In genomic region chr9:85142461-85143401, GRCh38 we compare ENCODE assay signal across 10 cellular contexts.
A peak's percentile ranks its signal among the peaks of the same experiment; 100 is the strongest.
DNase-seq lines count a peak whose midpoint lies in the region; ATAC-seq and TF ChIP-seq lines count a peak whose summit lies in the region.
"Had no signal": no experiment of that assay in that cellular context is flagged by ENCODE, and none has a peak within 500 bp of the region (broad histone marks: within the 10 kb centered on the region; RNA-seq: fewer than 3 reads in every experiment).

No MANE protein-coding gene starts in this region.

- no peaks in the 10 kb centered on the region for H3K9me2 ChIP-seq in MM.1S (replicated peaks; ENCODE audit: insufficient read depth, low read length)

- no peak overlapping the region for H3K9ac ChIP-seq in MM.1S (ENCODE audit: low read length)

- H3F3A ChIP-seq in MM.1S (ENCODE audit: insufficient read depth, low read length) = no peaks in the 10 kb centered on the region

- H4K20me1 ChIP-seq in MM.1S (ENCODE audit: insufficient read depth, low read length) = no peaks in the 10 kb centered on the region

- no peaks in the 10 kb centered on the region for H3K36me3 Mint-ChIP-seq in osteocyte (ENCODE audit: unreplicated experiment)

- no peaks in the 10 kb centered on the region for H3K27me3 ChIP-seq in MM.1S (replicated peaks; ENCODE audit: insufficient read depth, low read length)

- H3K79me2 ChIP-seq in MM.1S (ENCODE audit: low read length) = no peaks in the 10 kb centered on the region

- peak; percentile 49 for TF ChIP-seq CTCF in GM12865 (IDR thresholded peaks at IDR 0.05; ENCODE audit: insufficient read depth, low read depth, low read length, missing control alignments)
- peak; percentile 69 for TF ChIP-seq CTCF in MM.1S (IDR thresholded peaks at IDR 0.05; ENCODE audit: low read length)
- peak; percentile 61 for TF ChIP-seq CTCF in epithelial cell of proximal tubule (conservative IDR thresholded peaks at IDR 0.05; ENCODE audit: low read depth, low read length)
- TF ChIP-seq CTCF in osteocyte (IDR thresholded peaks at IDR 0.05) = peak; percentile 75

- no peaks in the 10 kb centered on the region for H3K9me3 ChIP-seq in MM.1S (replicated peaks; ENCODE audit: insufficient read depth, low read length)

- no peak overlapping the region for H3K4me3 Mint-ChIP-seq in osteocyte (ENCODE audit: unreplicated experiment)
- no peak overlapping the region for H3K4me3 Mint-ChIP-seq in stimulated activated naive CD8-positive, alpha-beta T cell treated with anti-CD3 and anti-CD28 coated beads, Interleukin-15, amount 100 ng/mL, for 72 hours
- H3K4me3 Mint-ChIP-seq: central memory CD8-positive, alpha-beta T cell had no signal

- H3K4me1 Mint-ChIP-seq in osteocyte (ENCODE audit: unreplicated experiment) = no peaks in the 10 kb centered on the region
- H3K4me1 Mint-ChIP-seq in stimulated activated naive CD8-positive, alpha-beta T cell treated with anti-CD3 and anti-CD28 coated beads, Interleukin-15, amount 100 ng/mL, for 72 hours = no peaks in the 10 kb centered on the region
- H3K4me1 Mint-ChIP-seq: central memory CD8-positive, alpha-beta T cell had no signal

- no peaks in the 10 kb centered on the region for H3K36me3 ChIP-seq in MM.1S (replicated peaks; ENCODE audit: insufficient read depth, low read length)

- ATAC-seq in stimulated activated naive CD8-positive, alpha-beta T cell treated with anti-CD3 and anti-CD28 coated beads, Interleukin-15, amount 100 ng/mL, for 72 hours = no peak

- H3K27ac ChIP-seq in MM.1S (ENCODE audit: low read length) = no peak overlapping the region

- no peak overlapping the region for H2AFZ ChIP-seq in MM.1S (ENCODE audit: low read length)

- H3K27ac Mint-ChIP-seq in osteocyte (ENCODE audit: unreplicated experiment) = no peak overlapping the region
- no peak overlapping the region for H3K27ac Mint-ChIP-seq in stimulated activated naive CD8-positive, alpha-beta T cell treated with anti-CD3 and anti-CD28 coated beads, Interleukin-15, amount 100 ng/mL, for 72 hours

- H3K4me3 ChIP-seq in GM12865 (ENCODE audit: low read depth, low read length) (no peak overlapping the region), MM.1S (ENCODE audit: low read length) (no peak overlapping the region), epithelial cell of proximal tubule (ENCODE audit: low read depth, low read length) (no peak overlapping the region)

- H3K9me3 Mint-ChIP-seq in osteocyte (ENCODE audit: unreplicated experiment) = no peaks in the 10 kb centered on the region
- peaks cover 0 to 5% of the 10 kb centered on the region in 2 donors for H3K9me3 Mint-ChIP-seq in stimulated activated naive CD8-positive, alpha-beta T cell treated with anti-CD3 and anti-CD28 coated beads, Interleukin-15, amount 100 ng/mL, for 72 hours
- H3K9me3 Mint-ChIP-seq: central memory CD8-positive, alpha-beta T cell had no signal

- DNase-seq in GM12865 (ENCODE audit: low read depth) (peak; percentile 37), MM.1S (peak; percentile 55), epithelial cell of proximal tubule (ENCODE audit: low read depth) (peak; percentile 64), osteocyte (ENCODE audit: extremely low spot score, unreplicated experiment) (no peak), dedifferentiated amniotic fluid mesenchymal stem cell (ENCODE audit: extremely low spot score) (no peak), NCI-H345 (lab: John Stamatoyannopoulos, UW) (no peak)
- DNase-seq in stimulated activated CD4-positive, alpha-beta T cell treated with anti-CD3 and anti-CD28 coated beads, Interleukin-15, amount 100 ng/mL, for 24 hours = no peak
- DNase-seq in stimulated activated naive CD8-positive, alpha-beta T cell treated with anti-CD3 and anti-CD28 coated beads, Interleukin-15, amount 100 ng/mL, for 72 hours = no peak
- DNase-seq: stimulated activated CD4-positive, alpha-beta T cell treated with anti-CD3 and anti-CD28 coated beads, Interleukin-4, amount 100 ng/mL, for 24 hours had no signal

- peaks cover 19% of the 10 kb centered on the region for H3K27me3 Mint-ChIP-seq in osteocyte (ENCODE audit: unreplicated experiment)
- H3K27me3 Mint-ChIP-seq in stimulated activated naive CD8-positive, alpha-beta T cell treated with anti-CD3 and anti-CD28 coated beads, Interleukin-15, amount 100 ng/mL, for 72 hours = no peaks in the 10 kb centered on the region

- H3K4me1 ChIP-seq in MM.1S (ENCODE audit: low read length) = no peaks in the 10 kb centered on the region

- H3K4me2 ChIP-seq in MM.1S (ENCODE audit: low read depth, low read length) = no peak overlapping the region

Comparison
In these comparisons a context has a peak if more than half of its experiments do, and no peak if none do; other contexts are left out.
1. DNase-seq: peak in GM12865 (single experiment), MM.1S (single experiment) and epithelial cell of proximal tubule (single experiment); none in osteocyte (single experiment), stimulated activated CD4-positive, alpha-beta T cell treated with anti-CD3 and anti-CD28 coated beads, Interleukin-15, amount 100 ng/mL, for 24 hours (single experiment), stimulated activated naive CD8-positive, alpha-beta T cell treated with anti-CD3 and anti-CD28 coated beads, Interleukin-15, amount 100 ng/mL, for 72 hours (0 of 2), dedifferentiated amniotic fluid mesenchymal stem cell (single experiment) and NCI-H345 (single experiment).
2. Peak in every context shown above with its lines, with median percentiles within 50 percentile points of each other: CTCF ChIP-seq.